Comparison of ENCODE assay signal across 19 cellular contexts in the genomic region with DNA sequence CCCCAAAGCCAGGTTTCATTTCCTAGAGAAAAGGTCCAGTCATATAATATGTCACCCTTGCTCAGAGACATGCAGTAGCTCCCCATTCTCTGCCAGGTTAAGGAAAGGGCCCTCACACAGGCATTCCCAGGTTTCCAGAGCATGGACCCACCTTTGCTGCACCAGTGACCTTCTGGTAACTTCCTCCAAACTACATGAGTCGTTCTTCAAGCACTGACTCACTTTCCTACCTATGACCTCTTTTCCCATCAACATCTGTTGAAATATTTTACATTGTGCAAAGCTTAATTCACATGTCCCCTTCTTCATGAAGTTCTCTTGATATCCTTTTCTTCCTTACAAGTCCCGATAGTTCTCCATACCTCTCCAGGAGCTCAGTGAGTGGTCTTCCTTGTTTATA. TPM values are rescaled to one million over a fixed set of nuclear protein-coding genes. Genes with fewer than 3 reads are reported as not detected.
DNase-seq lines count a peak whose midpoint lies in the region; ATAC-seq, FAIRE-seq and TF ChIP-seq lines count a peak whose summit lies in the region.
"Had no signal": no experiment of that assay in that cellular context is flagged by ENCODE, and none has a peak within 500 bp of the region (broad histone marks: within the 10 kb centered on the region; RNA-seq: fewer than 3 reads in every experiment).

No MANE protein-coding gene starts in this region.

- no peak overlapping the region for H2AK9ac ChIP-seq in IMR-90 (replicated peaks; ENCODE audit: low read depth, low read length, poor library complexity)

- H2BK120ac ChIP-seq in IMR-90 (ENCODE audit: low read depth, low read length): no peak overlapping the region

- no peak for TF ChIP-seq POLR2A in IMR-90 (IDR thresholded peaks at IDR 0.05; ENCODE audit: low read depth, low read length)

- no peak for TF ChIP-seq RAD21 in IMR-90 (IDR thresholded peaks at IDR 0.05; ENCODE audit: low read length)

- H3K4me3 Mint-ChIP-seq in activated CD8-positive, alpha-beta T cell treated with anti-CD3 and anti-CD28 coated beads for 36 hours: no peak overlapping the region
- no peak overlapping the region for H3K4me3 Mint-ChIP-seq in activated CD8-positive, alpha-beta T cell treated with anti-CD3 and anti-CD28 coated beads, Interleukin-2, amount 10 ng/mL, durations not matched to agents 7 days and 5 days
- H3K4me3 Mint-ChIP-seq in activated T-helper 1 cell treated with anti-CD3 and anti-CD28 coated beads, Interleukin-12 subunit alpha, Interleukin-12 subunit beta, Interleukin-2, Interleukin-4 antibody, amounts not matched to agents 30 ng/mL and 10 ng/mL and 1 ng/mL, durations not matched to agents 14 hours and 24 hours and 36 hours: no peak overlapping the region
- H3K4me3 Mint-ChIP-seq: nephron; stimulated activated effector memory CD8-positive, alpha-beta T cell treated with anti-CD3 and anti-CD28 coated beads, Interleukin-12 subunit alpha, Interleukin-12 subunit beta, amount 100 ng/mL, for 72 hours had no signal

- H3K56ac ChIP-seq in IMR-90 (ENCODE audit: extremely low read depth, insufficient read depth, low read length): no peak overlapping the region

- WGBS in IMR-90 (ENCODE audit: extremely low coverage in 2 of 2, insufficient read length in 1 of 2), 2 experiments: 20% methylated on average over 1 of the region's 2 CpGs; no CpG with 5 or more reads in 1 of the 2 experiments

- H3K4me2 ChIP-seq in IMR-90 (ENCODE audit: low read depth, low read length): no peak overlapping the region
- H3K4me2 ChIP-seq: A549 had no signal

- no peak overlapping the region for H4K91ac ChIP-seq in IMR-90 (ENCODE audit: insufficient read depth, low read depth, low read length)

- DNase-seq in activated CD8-positive, alpha-beta T cell treated with anti-CD3 and anti-CD28 coated beads for 36 hours: peak; percentile 6
- no peak for DNase-seq in activated CD8-positive, alpha-beta T cell treated with anti-CD3 and anti-CD28 coated beads, Interleukin-2, amount 10 ng/mL, durations not matched to agents 7 days and 5 days
- DNase-seq in IMR-90: peak; percentile 44
- no peak for DNase-seq in activated T-helper 1 cell treated with anti-CD3 and anti-CD28 coated beads, Interleukin-12 subunit alpha, Interleukin-12 subunit beta, Interleukin-2, Interleukin-4 antibody, amounts not matched to agents 30 ng/mL and 10 ng/mL and 1 ng/mL, durations not matched to agents 14 hours and 24 hours and 36 hours (ENCODE audit: low spot score)
- peak in 1 of 2 donors; percentile 13 for DNase-seq in foreskin keratinocyte
- DNase-seq in urothelium cell line (ENCODE audit: low spot score): no peak
- no peak for DNase-seq in NCI-H1417 treated with DMSO at 0.1 percent for 48 hours (lab: John Stamatoyannopoulos, UW)
- no peak for DNase-seq in NCI-H187 (lab: John Stamatoyannopoulos, UW)
- DNase-seq: activated CD8-positive, alpha-beta memory T cell treated with anti-CD3 and anti-CD28 coated beads for 24 hours; mesenchymal stem cell; MG63; NCI-H1694; NCI-H774; WERI-Rb-1 had no signal

- CTCF ChIA-PET in activated CD8-positive, alpha-beta T cell treated with anti-CD3 and anti-CD28 coated beads for 36 hours (lab: Charles Lee): interaction anchor here (0.8 to 17.2 kb wide), 12 partner anchors 10 to 857 kb away, joined by 3 to 409 read pairs (median 6); no protein-coding TSS in a partner anchor
- CTCF ChIA-PET in activated CD8-positive, alpha-beta T cell treated with anti-CD3 and anti-CD28 coated beads, Interleukin-2, amount 10 ng/mL, durations not matched to agents 7 days and 5 days (lab: Charles Lee): interaction anchor here (0.6 to 9.0 kb wide), 12 partner anchors 10 to 956 kb away, joined by 3 to 307 read pairs (median 3); no protein-coding TSS in a partner anchor
- CTCF ChIA-PET in IMR-90 (lab: Yijun Ruan, JAX): interaction anchor here (1.0 to 3.9 kb wide), 7 partner anchors 19 to 306 kb away, joined by 3 to 38 read pairs (median 28); no protein-coding TSS in a partner anchor

- no peak overlapping the region for H4K8ac ChIP-seq in IMR-90 (ENCODE audit: low read depth in 2 of 2, low read length in 2 of 2)

- H3K4ac ChIP-seq in IMR-90 (ENCODE audit: low read depth, low read length): no peak overlapping the region

- dilution Hi-C loops in IMR-90 (cut with HindIII; ENCODE audit: low sequenced_read_pairs, unreplicated experiment): no loop called here

- FAIRE-seq in urothelium cell line (lab: Jason Lieb, UNC): no peak
- FAIRE-seq: A549 had no signal

- H3K4me1 ChIP-seq in IMR-90 (ENCODE audit: control insufficient read depth, insufficient read depth, low read length): peaks cover 5% of the 10 kb centered on the region
- H3K4me1 ChIP-seq in foreskin keratinocyte: no peaks in the 10 kb centered on the region

- in situ Hi-C loops in IMR-90 (cut with MboI; ENCODE audit: low sequenced_read_pairs): loop anchor here (5.0 to 25.0 kb wide), 3 partner anchors 75 to 850 kb away; no protein-coding TSS in a partner anchor

- no peak overlapping the region for H3K23ac ChIP-seq in IMR-90 (ENCODE audit: low read depth, low read length)

- H3K9me1 ChIP-seq in IMR-90 (ENCODE audit: insufficient read depth, low read length): no peaks in the 10 kb centered on the region

- H3K18ac ChIP-seq in IMR-90 (ENCODE audit: low read depth, low read length): no peak overlapping the region

- H3K27me3 ChIP-seq in IMR-90 (ENCODE audit: control insufficient read depth, insufficient read depth, low read length) (no peaks in the 10 kb centered on the region), foreskin keratinocyte (no peaks in the 10 kb centered on the region)
- H3K27me3 ChIP-seq: MG63 had no signal

- H4K5ac ChIP-seq in IMR-90 (ENCODE audit: low read depth, low read length): no peak overlapping the region

- no peak overlapping the region for H3K27ac ChIP-seq in IMR-90 (ENCODE audit: insufficient read depth, low read length)
- H3K27ac ChIP-seq in foreskin keratinocyte: no peak overlapping the region
- H3K27ac ChIP-seq: A549, WERI-Rb-1 had no signal

- H2AFZ ChIP-seq in IMR-90 (replicated peaks; ENCODE audit: low read length, poor library complexity): no peak overlapping the region

- H3K27me3 Mint-ChIP-seq in activated CD8-positive, alpha-beta T cell treated with anti-CD3 and anti-CD28 coated beads for 36 hours: peaks cover 10% of the 10 kb centered on the region
- peaks cover 9% of the 10 kb centered on the region for H3K27me3 Mint-ChIP-seq in activated CD8-positive, alpha-beta T cell treated with anti-CD3 and anti-CD28 coated beads, Interleukin-2, amount 10 ng/mL, durations not matched to agents 7 days and 5 days (ENCODE audit: low read depth)
- H3K27me3 Mint-ChIP-seq in activated T-helper 1 cell treated with anti-CD3 and anti-CD28 coated beads, Interleukin-12 subunit alpha, Interleukin-12 subunit beta, Interleukin-2, Interleukin-4 antibody, amounts not matched to agents 30 ng/mL and 10 ng/mL and 1 ng/mL, durations not matched to agents 14 hours and 24 hours and 36 hours (ENCODE audit: insufficient read depth): peaks cover 5% of the 10 kb centered on the region

- ATAC-seq in activated CD8-positive, alpha-beta T cell treated with anti-CD3 and anti-CD28 coated beads for 36 hours: no peak
- no peak for ATAC-seq in activated CD8-positive, alpha-beta T cell treated with anti-CD3 and anti-CD28 coated beads, Interleukin-2, amount 10 ng/mL, durations not matched to agents 7 days and 5 days
- no peak for ATAC-seq in IMR-90 (ENCODE audit: low read depth)
- peak; percentile 43 for ATAC-seq in foreskin keratinocyte
- ATAC-seq: A549 had no signal

- no peak overlapping the region for H2BK5ac ChIP-seq in IMR-90 (ENCODE audit: low read depth, low read length, poor library complexity, severe bottlenecking)

- H3K36me3 ChIP-seq in IMR-90 (ENCODE audit: control insufficient read depth, insufficient read depth, low read length): no peaks in the 10 kb centered on the region
- H3K36me3 ChIP-seq: MG63, WERI-Rb-1 had no signal

- H3K14ac ChIP-seq in IMR-90 (replicated peaks; ENCODE audit: low read depth, low read length): no peak overlapping the region

- H4K20me1 ChIP-seq in IMR-90 (ENCODE audit: insufficient read depth, low read length): no peaks in the 10 kb centered on the region

- H3K4me1 Mint-ChIP-seq in activated CD8-positive, alpha-beta T cell treated with anti-CD3 and anti-CD28 coated beads for 36 hours (ENCODE audit: low read depth): peaks cover 20% of the 10 kb centered on the region
- peaks cover 25% of the 10 kb centered on the region for H3K4me1 Mint-ChIP-seq in activated CD8-positive, alpha-beta T cell treated with anti-CD3 and anti-CD28 coated beads, Interleukin-2, amount 10 ng/mL, durations not matched to agents 7 days and 5 days (ENCODE audit: low read depth)
- peaks cover 34% of the 10 kb centered on the region for H3K4me1 Mint-ChIP-seq in activated T-helper 1 cell treated with anti-CD3 and anti-CD28 coated beads, Interleukin-12 subunit alpha, Interleukin-12 subunit beta, Interleukin-2, Interleukin-4 antibody, amounts not matched to agents 30 ng/mL and 10 ng/mL and 1 ng/mL, durations not matched to agents 14 hours and 24 hours and 36 hours (ENCODE audit: low read depth)
- H3K4me1 Mint-ChIP-seq: nephron had no signal

- no peak overlapping the region for H2AK5ac ChIP-seq in IMR-90 (ENCODE audit: low read depth, low read length)

- no peak overlapping the region for H3K4me3 ChIP-seq in IMR-90 (ENCODE audit: insufficient read depth, low read depth, low read length)
- H3K4me3 ChIP-seq: A549, MG63 had no signal

- H3K9ac ChIP-seq in IMR-90 (ENCODE audit: low read depth, low read length): no peak overlapping the region

- no peaks in the 10 kb centered on the region for H3K36me3 Mint-ChIP-seq in activated CD8-positive, alpha-beta T cell treated with anti-CD3 and anti-CD28 coated beads for 36 hours (ENCODE audit: low read depth)
- no peaks in the 10 kb centered on the region for H3K36me3 Mint-ChIP-seq in activated CD8-positive, alpha-beta T cell treated with anti-CD3 and anti-CD28 coated beads, Interleukin-2, amount 10 ng/mL, durations not matched to agents 7 days and 5 days (ENCODE audit: low read depth)
- no peaks in the 10 kb centered on the region for H3K36me3 Mint-ChIP-seq in activated T-helper 1 cell treated with anti-CD3 and anti-CD28 coated beads, Interleukin-12 subunit alpha, Interleukin-12 subunit beta, Interleukin-2, Interleukin-4 antibody, amounts not matched to agents 30 ng/mL and 10 ng/mL and 1 ng/mL, durations not matched to agents 14 hours and 24 hours and 36 hours (ENCODE audit: low read depth)
- H3K36me3 Mint-ChIP-seq: stimulated activated effector memory CD8-positive, alpha-beta T cell treated with anti-CD3 and anti-CD28 coated beads, Interleukin-12 subunit alpha, Interleukin-12 subunit beta, amount 100 ng/mL, for 72 hours had no signal

- intact Hi-C loops in activated CD8-positive, alpha-beta T cell treated with anti-CD3 and anti-CD28 coated beads for 36 hours (cut with micrococcal nuclease): loop anchor here (1.0 to 10.0 kb wide), 2 partner anchors 212 to 304 kb away; partner anchors contain the start of gene ADRB2
- intact Hi-C loops in IMR-90 (cut with micrococcal nuclease): loop anchor here (2.0 to 5.0 kb wide), 2 partner anchors 192 to 855 kb away; no protein-coding TSS in a partner anchor
- intact Hi-C loops in activated T-helper 1 cell treated with anti-CD3 and anti-CD28 coated beads, Interleukin-12 subunit alpha, Interleukin-12 subunit beta, Interleukin-2, Interleukin-4 antibody, amounts not matched to agents 30 ng/mL and 10 ng/mL and 1 ng/mL, durations not matched to agents 14 hours and 24 hours and 36 hours (cut with micrococcal nuclease): no loop called here

- POLR2A ChIA-PET in activated CD8-positive, alpha-beta T cell treated with anti-CD3 and anti-CD28 coated beads for 36 hours (lab: Charles Lee): no interaction called here
- POLR2A ChIA-PET in activated CD8-positive, alpha-beta T cell treated with anti-CD3 and anti-CD28 coated beads, Interleukin-2, amount 10 ng/mL, durations not matched to agents 7 days and 5 days (lab: Charles Lee): no interaction called here
- POLR2A ChIA-PET in IMR-90 (lab: Charles Lee; ENCODE audit: unreplicated experiment): no interaction called here

- peak overlapping the region; percentile 0 for H3K27ac Mint-ChIP-seq in activated CD8-positive, alpha-beta T cell treated with anti-CD3 and anti-CD28 coated beads for 36 hours
- no peak overlapping the region for H3K27ac Mint-ChIP-seq in activated CD8-positive, alpha-beta T cell treated with anti-CD3 and anti-CD28 coated beads, Interleukin-2, amount 10 ng/mL, durations not matched to agents 7 days and 5 days
- H3K27ac Mint-ChIP-seq in activated T-helper 1 cell treated with anti-CD3 and anti-CD28 coated beads, Interleukin-12 subunit alpha, Interleukin-12 subunit beta, Interleukin-2, Interleukin-4 antibody, amounts not matched to agents 30 ng/mL and 10 ng/mL and 1 ng/mL, durations not matched to agents 14 hours and 24 hours and 36 hours: peak overlapping the region; percentile 4
- H3K27ac Mint-ChIP-seq: activated T-helper 2 cell treated with anti-CD3 and anti-CD28 coated beads, Interferon-gamma antibody, Interleukin-2, Interleukin-4, amounts not matched to agents 10 μg/mL and 5 μg/mL and 100 μg/mL, durations not matched to agents 14 hours and 24 hours and 36 hours; nephron had no signal

- no peaks in the 10 kb centered on the region for H3K9me3 Mint-ChIP-seq in activated CD8-positive, alpha-beta T cell treated with anti-CD3 and anti-CD28 coated beads for 36 hours
- H3K9me3 Mint-ChIP-seq in activated CD8-positive, alpha-beta T cell treated with anti-CD3 and anti-CD28 coated beads, Interleukin-2, amount 10 ng/mL, durations not matched to agents 7 days and 5 days (ENCODE audit: insufficient read depth): no peaks in the 10 kb centered on the region
- H3K9me3 Mint-ChIP-seq in activated T-helper 1 cell treated with anti-CD3 and anti-CD28 coated beads, Interleukin-12 subunit alpha, Interleukin-12 subunit beta, Interleukin-2, Interleukin-4 antibody, amounts not matched to agents 30 ng/mL and 10 ng/mL and 1 ng/mL, durations not matched to agents 14 hours and 24 hours and 36 hours: no peaks in the 10 kb centered on the region
- H3K9me3 Mint-ChIP-seq: activated T-helper 2 cell treated with anti-CD3 and anti-CD28 coated beads, Interferon-gamma antibody, Interleukin-2, Interleukin-4, amounts not matched to agents 10 μg/mL and 5 μg/mL and 100 μg/mL, durations not matched to agents 14 hours and 24 hours and 36 hours; nephron; stimulated activated effector memory CD8-positive, alpha-beta T cell treated with anti-CD3 and anti-CD28 coated beads, Interleukin-12 subunit alpha, Interleukin-12 subunit beta, amount 100 ng/mL, for 72 hours had no signal

- H2BK20ac ChIP-seq in IMR-90 (ENCODE audit: low read depth, low read length): no peak overlapping the region

- no peak for TF ChIP-seq CTCF in activated CD8-positive, alpha-beta T cell treated with anti-CD3 and anti-CD28 coated beads for 36 hours (IDR thresholded peaks at IDR 0.05)
- TF ChIP-seq CTCF in IMR-90 (conservative IDR thresholded peaks at IDR 0.05; ENCODE audit: low read depth, low read length) (no peak), foreskin keratinocyte (conservative IDR thresholded peaks at IDR 0.05) (no peak)

- 0 out of 3 replicates have a peak overlapping the region, but pooled peaks have one; percentile 10 for H2BK15ac ChIP-seq in IMR-90 (ENCODE audit: low read depth, low read length)

- BruUV-seq in IMR-90 (replicated peaks; lab: Mats Ljungman, UMichigan): no TSS peak

- H3K9me3 ChIP-seq in IMR-90 (ENCODE audit: control insufficient read depth, insufficient read depth, low read length): no peaks in the 10 kb centered on the region
- H3K9me3 ChIP-seq: A549, MG63 had no signal

- no peaks in the 10 kb centered on the region for H3K79me1 ChIP-seq in IMR-90 (ENCODE audit: low read depth in 1 of 2, low read length in 2 of 2)

RNA-seq across cellular contexts. Expression of gene SH3TC2, which starts 25.9 kb away (rescaled TPM):
- total RNA-seq in activated CD8-positive, alpha-beta T cell treated with anti-CD3 and anti-CD28 coated beads for 36 hours: not detected
- not detected for total RNA-seq in activated CD8-positive, alpha-beta T cell treated with anti-CD3 and anti-CD28 coated beads, Interleukin-2, amount 10 ng/mL, durations not matched to agents 7 days and 5 days
- total RNA-seq in IMR-90 (2012; rRNA removed): 7.8 and 7.9 TPM in 2 replicates
- 3.3 and 3.4 TPM in 2 replicates for polyA plus RNA-seq in IMR-90 (2012; rRNA removed)
- polyA plus RNA-seq in IMR-90 (2012; cell fraction: cytosol; rRNA removed): 1.2 and 1.4 TPM in 2 replicates
- 6.8 and 7.3 TPM in 2 replicates for polyA plus RNA-seq in IMR-90 (2012; cell fraction: nucleus; rRNA removed; ENCODE audit: low replicate concordance)
- not detected in 2 replicates for total RNA-seq in activated T-helper 1 cell treated with anti-CD3 and anti-CD28 coated beads, Interleukin-12 subunit alpha, Interleukin-12 subunit beta, Interleukin-2, Interleukin-4 antibody, amounts not matched to agents 30 ng/mL and 10 ng/mL and 1 ng/mL, durations not matched to agents 14 hours and 24 hours and 36 hours
- total RNA-seq in foreskin keratinocyte: 12.3 and 13.5 TPM in 2 replicates
- polyA plus RNA-seq in foreskin keratinocyte: 3.5 TPM in 2 replicates
- total RNA-seq: activated T-helper 2 cell treated with anti-CD3 and anti-CD28 coated beads, Interferon-gamma antibody, Interleukin-2, Interleukin-4, amounts not matched to agents 10 μg/mL and 5 μg/mL and 100 μg/mL, durations not matched to agents 14 hours and 24 hours and 36 hours; T-helper 2 cell treated with Interferon-gamma antibody and Interleukin-4, amounts not matched to agents 100 ng/mL and 5 ng/mL, for 36 hours had no signal

Comparison
In these comparisons a context has a peak if more than half of its experiments do, and no peak if none do; other contexts are left out.
1. DNase-seq: peak in activated CD8-positive, alpha-beta T cell treated with anti-CD3 and anti-CD28 coated beads for 36 hours (single experiment) and IMR-90 (single experiment); none in activated CD8-positive, alpha-beta T cell treated with anti-CD3 and anti-CD28 coated beads, Interleukin-2, amount 10 ng/mL, durations not matched to agents 7 days and 5 days (single experiment), activated T-helper 1 cell treated with anti-CD3 and anti-CD28 coated beads, Interleukin-12 subunit alpha, Interleukin-12 subunit beta, Interleukin-2, Interleukin-4 antibody, amounts not matched to agents 30 ng/mL and 10 ng/mL and 1 ng/mL, durations not matched to agents 14 hours and 24 hours and 36 hours (single experiment), urothelium cell line (single experiment), NCI-H1417 treated with DMSO at 0.1 percent for 48 hours (single experiment) and NCI-H187 (0 of 2).